ENCODE assay signal across 1 cellular context in the genomic region with DNA sequence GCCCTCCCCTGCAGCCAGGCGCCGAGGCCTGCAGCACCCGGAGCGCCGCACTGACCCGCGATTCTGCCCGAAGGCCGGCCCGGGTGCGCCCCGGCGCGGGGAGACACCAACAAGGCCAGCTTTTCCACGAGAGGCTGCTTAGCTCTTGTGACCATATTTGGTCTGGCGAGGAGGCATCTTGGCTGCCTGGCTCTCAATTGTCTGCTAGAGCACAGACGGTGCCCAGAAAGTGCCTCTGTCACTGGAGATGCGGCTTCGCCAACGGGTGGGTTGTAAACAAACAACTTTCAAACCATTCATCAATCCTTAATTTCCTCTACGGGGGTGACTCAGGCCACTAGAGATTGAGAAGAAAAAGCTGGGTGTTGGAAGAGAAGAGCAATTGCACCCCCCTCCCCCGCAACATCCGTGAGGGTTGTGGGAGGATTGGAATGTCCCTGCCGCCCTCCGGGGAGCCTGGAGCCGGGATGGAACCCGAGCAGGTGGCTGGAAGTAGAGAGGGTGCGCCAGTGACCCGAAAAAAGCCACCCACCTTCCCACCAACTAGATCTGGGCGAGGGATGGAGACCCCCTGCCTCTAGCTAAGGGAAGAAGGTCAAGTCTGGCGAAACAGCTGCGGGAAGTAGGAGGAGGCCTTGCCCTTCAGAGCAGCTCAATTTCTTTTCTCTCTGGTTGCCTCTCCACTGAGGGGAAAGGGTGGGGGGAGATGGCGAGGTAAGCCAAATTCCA.
TF ChIP-seq lines count a peak whose summit lies in the region.

No MANE protein-coding gene starts in this region.

TF ChIP-seq in GM12878, 131 proteins besides CTCF, POLR2A, EP300 and RAD21 (continued from another document):
- TF ChIP-seq, protein P1, sequence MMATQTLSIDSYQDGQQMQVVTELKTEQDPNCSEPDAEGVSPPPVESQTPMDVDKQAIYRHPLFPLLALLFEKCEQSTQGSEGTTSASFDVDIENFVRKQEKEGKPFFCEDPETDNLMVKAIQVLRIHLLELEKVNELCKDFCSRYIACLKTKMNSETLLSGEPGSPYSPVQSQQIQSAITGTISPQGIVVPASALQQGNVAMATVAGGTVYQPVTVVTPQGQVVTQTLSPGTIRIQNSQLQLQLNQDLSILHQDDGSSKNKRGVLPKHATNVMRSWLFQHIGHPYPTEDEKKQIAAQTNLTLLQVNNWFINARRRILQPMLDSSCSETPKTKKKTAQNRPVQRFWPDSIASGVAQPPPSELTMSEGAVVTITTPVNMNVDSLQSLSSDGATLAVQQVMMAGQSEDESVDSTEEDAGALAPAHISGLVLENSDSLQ (IDR thresholded peaks at IDR 0.05), result no peak
- TF ChIP-seq, protein P2, sequence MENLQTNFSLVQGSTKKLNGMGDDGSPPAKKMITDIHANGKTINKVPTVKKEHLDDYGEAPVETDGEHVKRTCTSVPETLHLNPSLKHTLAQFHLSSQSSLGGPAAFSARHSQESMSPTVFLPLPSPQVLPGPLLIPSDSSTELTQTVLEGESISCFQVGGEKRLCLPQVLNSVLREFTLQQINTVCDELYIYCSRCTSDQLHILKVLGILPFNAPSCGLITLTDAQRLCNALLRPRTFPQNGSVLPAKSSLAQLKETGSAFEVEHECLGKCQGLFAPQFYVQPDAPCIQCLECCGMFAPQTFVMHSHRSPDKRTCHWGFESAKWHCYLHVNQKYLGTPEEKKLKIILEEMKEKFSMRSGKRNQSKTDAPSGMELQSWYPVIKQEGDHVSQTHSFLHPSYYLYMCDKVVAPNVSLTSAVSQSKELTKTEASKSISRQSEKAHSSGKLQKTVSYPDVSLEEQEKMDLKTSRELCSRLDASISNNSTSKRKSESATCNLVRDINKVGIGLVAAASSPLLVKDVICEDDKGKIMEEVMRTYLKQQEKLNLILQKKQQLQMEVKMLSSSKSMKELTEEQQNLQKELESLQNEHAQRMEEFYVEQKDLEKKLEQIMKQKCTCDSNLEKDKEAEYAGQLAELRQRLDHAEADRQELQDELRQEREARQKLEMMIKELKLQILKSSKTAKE (IDR thresholded peaks at IDR 0.05; ENCODE audit: low read depth, poor library complexity, severe bottlenecking), result no peak
- TF ChIP-seq YY1 (IDR thresholded peaks at IDR 0.05; ENCODE audit: low read depth, low read length) (peak; percentile 65), LARP7 (IDR thresholded peaks at IDR 0.05) (peak; percentile 70; the same call in 1 of the 2 replicates), CREB1 (IDR thresholded peaks at IDR 0.05; ENCODE audit: low read depth) (peak; percentile 19; the same call in 1 of the 2 replicates)
